ENCODE assay signal across 21 cellular contexts in the genomic region with DNA sequence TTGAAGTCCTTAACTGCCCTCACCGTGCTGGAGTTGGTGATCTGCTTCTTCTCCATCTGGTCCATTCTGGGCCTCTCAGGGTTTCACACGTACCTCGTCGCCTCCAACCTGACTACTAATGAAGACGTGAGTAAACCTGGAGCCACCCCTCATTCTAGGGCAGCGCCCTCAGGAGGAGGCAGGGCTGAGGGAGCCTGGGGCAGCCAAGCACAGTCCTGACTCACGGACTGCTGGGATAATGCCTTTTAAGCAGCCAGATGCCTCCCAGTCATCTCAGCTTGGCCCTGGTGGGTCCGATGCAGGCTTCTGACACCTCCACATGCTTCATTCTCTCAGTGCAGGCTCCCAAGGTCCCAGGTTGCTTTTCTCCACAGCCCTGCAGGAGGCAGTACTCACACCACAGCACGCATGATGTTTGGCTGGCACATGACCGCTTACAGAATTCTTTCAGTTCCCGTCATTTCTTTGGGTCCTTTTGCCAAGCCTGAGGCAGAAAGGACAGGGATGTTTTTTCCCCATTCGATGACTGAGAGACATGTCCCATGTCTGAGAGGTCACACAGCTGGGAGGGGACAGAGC. TPM values are rescaled to one million over a fixed set of nuclear protein-coding genes. Genes with fewer than 3 reads are reported as not detected.
DNase-seq lines count a peak whose midpoint lies in the region; ATAC-seq, FAIRE-seq and TF ChIP-seq lines count a peak whose summit lies in the region.
"Had no signal": no experiment of that assay in that cellular context is flagged by ENCODE, and none has a peak within 500 bp of the region (broad histone marks: within the 10 kb centered on the region; RNA-seq: fewer than 3 reads in every experiment).

No MANE protein-coding gene starts in this region.

- TF ChIP-seq EP300 in A549 (IDR thresholded peaks at IDR 0.05) (no peak), GM12878 (IDR thresholded peaks at IDR 0.05; ENCODE audit: borderline replicate concordance in 1 of 2, control insufficient read depth in 1 of 2, low read depth in 2 of 2, low read length in 2 of 2) (no peak)

- ATAC-seq in A549, result no peak
- no peak for ATAC-seq in HCT116
- ATAC-seq in GM12878, result no peak
- ATAC-seq in GM19035 (IDR thresholded peaks at IDR 0.05; ENCODE audit: unreplicated experiment), result no peak
- no peak for ATAC-seq in GM19395 (IDR thresholded peaks at IDR 0.05; ENCODE audit: unreplicated experiment)
- ATAC-seq: activated T-cell treated with anti-CD3 and anti-CD28 coated beads, Interleukin-2, amount 50 U/mL, for 4 hours; left ventricle myocardium superior had no signal

- CTCF ChIA-PET in A549 (lab: Yijun Ruan, JAX), result interaction anchor here (0.7 to 5.3 kb wide), 6 partner anchors 9 to 67 kb away, joined by 3 to 57 read pairs (median 3); partner anchors contain the start of gene SFN
- CTCF ChIA-PET in HCT116 (lab: Charles Lee), result no interaction called here
- CTCF ChIA-PET in GM12878 (lab: Yijun Ruan, JAX), result interaction anchor here (0.5 to 2.6 kb wide), 6 partner anchors 11 to 200 kb away, joined by 3 to 15 read pairs (median 4); no protein-coding TSS in a partner anchor

- H3K9me2 ChIP-seq in HCT116 (ENCODE audit: insufficient read depth), result no peaks in the 10 kb centered on the region

- H3K27ac ChIP-seq in A549 (peak overlapping the region; percentile 94 to 97; a peak in 4 of 6 replicates), HCT116 (ENCODE audit: low read depth, low read length) (no peak overlapping the region), GM12878 (ENCODE audit: control insufficient read depth, insufficient read depth) (no peak overlapping the region)
- H3K27ac ChIP-seq: sigmoid colon had no signal

- TF ChIP-seq CTCF in A549 (IDR thresholded peaks at IDR 0.05) (no peak), HCT116 (IDR thresholded peaks at IDR 0.05 in 2 of 3, conservative IDR thresholded peaks at IDR 0.05 in 1 of 3; ENCODE audit: borderline replicate concordance in 1 of 3, insufficient read depth in 1 of 3, low read depth in 2 of 3, low read length in 2 of 3) (peak in 2 of 3 experiments; percentile 34 to 51; a peak in 4 of 6 replicates), GM12878 (IDR thresholded peaks at IDR 0.05 in 2 of 3, conservative IDR thresholded peaks at IDR 0.05 in 1 of 3; ENCODE audit: control insufficient read depth in 2 of 3, extremely low read depth in 1 of 3, insufficient read depth in 1 of 3, low read depth in 3 of 3, low read length in 3 of 3) (0 out of 6 replicates have a peak, but pooled peaks of 2 of the 3 experiments have one; percentile 5), fibroblast of pulmonary artery (IDR thresholded peaks at IDR 0.05; ENCODE audit: low read length, missing control alignments) (peak; percentile 12)

- H3K79me2 ChIP-seq in HCT116 (ENCODE audit: insufficient read depth, low read length) (no peaks in the 10 kb centered on the region; the same call in 1 of the 2 replicates), GM12878 (ENCODE audit: control insufficient read depth, insufficient read depth, low read length) (no peaks in the 10 kb centered on the region)

- 94% methylated on average over 12 of the region's 12 CpGs for WGBS in A549 (ENCODE audit: missing lambda C conversion rate)
- WGBS in GM12878 (ENCODE audit: insufficient coverage, insufficient replicate concordance, low lambda C conversion rate, missing lambda C conversion rate), result 93% methylated on average over 12 of the region's 12 CpGs

- H3K9ac ChIP-seq in HCT116 (ENCODE audit: low read length), result no peak overlapping the region
- H3K9ac ChIP-seq in GM12878 (ENCODE audit: control insufficient read depth, insufficient read depth, low read length), result no peak overlapping the region

- no peak for TF ChIP-seq RAD21 in A549 (conservative IDR thresholded peaks at IDR 0.05 in 1 of 2, IDR thresholded peaks at IDR 0.05 in 1 of 2)
- TF ChIP-seq RAD21 in HCT116 (IDR thresholded peaks at IDR 0.05; ENCODE audit: low read depth), result no peak
- TF ChIP-seq RAD21 in GM12878 (IDR thresholded peaks at IDR 0.05; ENCODE audit: insufficient read depth, low read depth, low read length), result no peak

- no peak overlapping the region for H3K4me3 ChIP-seq in A549
- H3K4me3 ChIP-seq in HCT116 (replicated peaks in 1 of 2; ENCODE audit: low read depth in 1 of 2, low read length in 2 of 2), result no peak overlapping the region
- H3K4me3 ChIP-seq in GM12878, result no peak overlapping the region
- H3K4me3 ChIP-seq in fibroblast of pulmonary artery (replicated peaks; ENCODE audit: low read depth, low read length), result no peak overlapping the region
- H3K4me3 ChIP-seq: HAP-1, sigmoid colon had no signal

- DNase-seq in A549 (ENCODE audit: low read depth in 1 of 2, low spot score in 1 of 2), result no peak
- DNase-seq in HCT116 (ENCODE audit: low read depth, low spot score), result no peak
- DNase-seq in GM12878 (ENCODE audit: low read depth, low spot score), result no peak
- DNase-seq in fibroblast of pulmonary artery (ENCODE audit: low read depth), result no peak
- no peak for DNase-seq in hepatic stellate cell (ENCODE audit: low spot score)
- no peak for DNase-seq in SHP77 treated with DMSO at 0.1 percent for 48 hours (lab: John Stamatoyannopoulos, UW)
- DNase-seq: activated CD4-positive, alpha-beta T cell treated with anti-CD3 and anti-CD28 coated beads, Interleukin-2, amount 50 U/mL, for 48 hours; activated T-cell treated with anti-CD3 and anti-CD28 coated beads, Interleukin-2, amount 50 U/mL, for 4 hours; effector CD4-positive, alpha-beta T cell; foreskin melanocyte; left ventricle myocardium superior; NCI-H1417; sigmoid colon; stimulated activated CD4-positive, alpha-beta T cell treated with anti-CD3 and anti-CD28 coated beads, Interleukin-2, amount 100 ng/mL, for 24 hours had no signal

- RAD21 ChIA-PET in HCT116 (lab: Charles Lee; ENCODE audit: low non-redundant PET in 1 of 2, low total read pairs in 2 of 2, uncharacterized antibody in 2 of 2, unreplicated experiment in 2 of 2), result no interaction called here
- RAD21 ChIA-PET in GM12878 (lab: Charles Lee; ENCODE audit: unreplicated experiment), result interaction anchor here (0.9 to 1.8 kb wide), 4 partner anchors 23 to 40 kb away, joined by 3 to 7 read pairs (median 3); no protein-coding TSS in a partner anchor

- FAIRE-seq in A549 (lab: Jason Lieb, UNC) (no peak), GM12878 (lab: Jason Lieb, UNC) (no peak)
- FAIRE-seq: G401.6, RCC 7860 had no signal

- no peak overlapping the region for H2AFZ ChIP-seq in HCT116 (ENCODE audit: low read depth, low read length, poor library complexity, severe bottlenecking)
- H2AFZ ChIP-seq in GM12878 (ENCODE audit: control insufficient read depth, low read depth, low read length), result no peak overlapping the region

- peaks cover 47% of the 10 kb centered on the region for H3K4me1 ChIP-seq in A549
- H3K4me1 ChIP-seq in HCT116 (ENCODE audit: control insufficient read depth in 1 of 2, insufficient read depth in 2 of 2, low read length in 2 of 2), result peaks cover 42 to 69% of the 10 kb centered on the region in 2 experiments
- H3K4me1 ChIP-seq in GM12878 (ENCODE audit: control insufficient read depth, insufficient read depth, low read length), result no peaks in the 10 kb centered on the region
- H3K4me1 ChIP-seq: HAP-1 had no signal

- intact Hi-C loops in HCT116 (cut with micrococcal nuclease) (no loop called here), GM12878 (cut with micrococcal nuclease; ENCODE audit: unreplicated experiment) (no loop called here)

- in situ Hi-C loops in GM12878 (cut with MboI), result no loop called here

- SMC1A ChIA-PET in GM12878 (lab: Charles Lee; ENCODE audit: uncharacterized antibody, unreplicated experiment), result interaction anchor here (2.1 to 2.3 kb wide), 2 partner anchors 30 to 40 kb away, joined by 6 to 8 read pairs; no protein-coding TSS in a partner anchor

- no peaks in the 10 kb centered on the region for H4K20me1 ChIP-seq in HCT116 (ENCODE audit: insufficient read depth)
- H4K20me1 ChIP-seq in GM12878 (ENCODE audit: control insufficient read depth, insufficient read depth), result no peaks in the 10 kb centered on the region

- H3K27me3 ChIP-seq in HCT116 (ENCODE audit: insufficient read depth, low read length), result no peaks in the 10 kb centered on the region
- H3K27me3 ChIP-seq in GM12878 (replicated peaks in 1 of 2; ENCODE audit: control insufficient read depth in 2 of 2, insufficient read depth in 2 of 2, low read length in 1 of 2), result no peaks in the 10 kb centered on the region
- H3K27me3 ChIP-seq: sigmoid colon had no signal

- H3K36me3 ChIP-seq in HCT116 (ENCODE audit: control insufficient read depth in 1 of 2, insufficient read depth in 2 of 2, low read length in 2 of 2) (peaks cover 11 to 32% of the 10 kb centered on the region in 2 experiments; a peak in 3 of 4 replicates), GM12878 (ENCODE audit: control insufficient read depth in 2 of 2, insufficient read depth in 2 of 2, low read length in 1 of 2) (peaks cover 39 to 53% of the 10 kb centered on the region in 2 experiments)

- H3K9me3 ChIP-seq in A549 (no peaks in the 10 kb centered on the region), HCT116 (ENCODE audit: control insufficient read depth in 1 of 2, insufficient read depth in 1 of 2, low read depth in 1 of 2, low read length in 2 of 2) (no peaks in the 10 kb centered on the region), GM12878 (replicated peaks; ENCODE audit: control insufficient read depth, insufficient read depth, low read length) (no peaks in the 10 kb centered on the region)
- H3K9me3 ChIP-seq: HAP-1, sigmoid colon had no signal

- POLR2A ChIA-PET in A549 (lab: Yijun Ruan, JAX), result no interaction called here
- POLR2A ChIA-PET in HCT116 (lab: Charles Lee), result interaction anchor here (1.3 kb wide), 1 partner anchor 14 kb away, joined by 3 read pairs; no protein-coding TSS in a partner anchor
- POLR2A ChIA-PET in GM12878 (lab: Charles Lee), result no interaction called here

- no peak for TF ChIP-seq POLR2A in A549 (IDR thresholded peaks at IDR 0.05; ENCODE audit: low read length)
- TF ChIP-seq POLR2A in HCT116 (IDR thresholded peaks at IDR 0.05; ENCODE audit: borderline replicate concordance, extremely low read depth, insufficient read depth, insufficient read length), result no peak
- TF ChIP-seq POLR2A in GM12878 (IDR thresholded peaks at IDR 0.05; ENCODE audit: low read depth, low read length), result no peak

- H3K4me2 ChIP-seq in A549 (no peak overlapping the region), HCT116 (ENCODE audit: low read length) (no peak overlapping the region), GM12878 (ENCODE audit: control insufficient read depth, insufficient read depth) (no peak overlapping the region)

- BruUV-seq in HCT116 (replicated peaks; lab: Mats Ljungman, UMichigan) (no TSS peak), GM12878 (replicated peaks; lab: Mats Ljungman, UMichigan) (no TSS peak)

RNA-seq across cellular contexts. Expression of gene SFN, which starts 11.8 kb away (rescaled TPM):
- 31.0 and 39.8 TPM in 2 replicates for polyA plus RNA-seq in A549 (2011; rRNA removed)
- polyA plus RNA-seq in A549 (2012; cell fraction: cytosol; rRNA removed), result 193 and 209 TPM in 2 replicates
- polyA plus RNA-seq in A549 (2012; cell fraction: nucleus; rRNA removed), result 145 and 174 TPM in 2 replicates
- 114 to 150 TPM (median 141 TPM) in 3 replicates for polyA plus RNA-seq in A549 (2017; fragmentation: RNase III; extraction: RNeasy Plus Mini Kit Qiagen cat#74134 plus additional on column Dnase treatment)
- 17.4 and 26.5 TPM in 2 replicates for polyA minus RNA-seq in A549 (2011; rRNA and poly(A)+ RNA removed)
- 245 TPM for total RNA-seq in HCT116 (2021; ENCODE audit: unreplicated experiment)
- polyA plus RNA-seq in HCT116 (2012), result 354 and 441 TPM in 2 replicates
- 0.64 and 1.1 TPM in 2 replicates for total RNA-seq in GM12878 (2013; cell fraction: nucleolus; rRNA removed)
- 2.0 and 2.7 TPM in 2 replicates for total RNA-seq in GM12878 (2014; rRNA removed)
- total RNA-seq in GM12878 (2014; rRNA removed; fragmentation: Illumina TruSeq; extraction: Trizol), result 1.7 and 2.1 TPM in 2 replicates
- 2.9 and 4.1 TPM in 2 replicates for total RNA-seq in GM12878 (2021)
- 0.71 TPM for polyA plus RNA-seq in GM12878 (2011; ENCODE audit: low read depth)
- 0.06 and 0.19 TPM in 2 replicates for polyA plus RNA-seq in GM12878 (2011; rRNA removed)
- 0.10 and 0.13 TPM in 2 replicates for polyA plus RNA-seq in GM12878 (2011; cell fraction: cytosol; rRNA removed)
- 0.24 and 0.48 TPM in 2 replicates for polyA plus RNA-seq in GM12878 (2011; cell fraction: nucleus; rRNA removed)
- polyA plus RNA-seq in GM12878 (2012), result 3.6 and 3.8 TPM in 2 replicates
- polyA plus RNA-seq in GM12878 (2014; fragmentation: Illumina TruSeq; extraction: Trizol), result 0.14 and 1.2 TPM in 2 replicates
- under 1 TPM; 0.27 to 0.33 TPM for polyA plus RNA-seq in GM12878 (2014; fragmentation: Nextera tagmentation; extraction: Ambion mirVana)
- 2.7 and 3.2 TPM in 2 replicates for polyA plus RNA-seq in GM12878 (2014; rRNA removed)
- polyA plus RNA-seq in GM12878 (2016; fragmentation: Nextera tagmentation; extraction: Ambion mirVana), result under 1 TPM; 0.63 to 0.82 TPM
- polyA minus RNA-seq in GM12878 (2011; rRNA and poly(A)+ RNA removed), result 0.26 TPM in 1 of 2 replicates, not detected in the other
- 3.7 and 4.8 TPM in 2 replicates for polyA minus RNA-seq in GM12878 (2011; cell fraction: cytosol; rRNA and poly(A)+ RNA removed)
- 0.85 and 1.3 TPM in 2 replicates for polyA minus RNA-seq in GM12878 (2011; cell fraction: nucleus; rRNA and poly(A)+ RNA removed)
- total RNA-seq: cardiac septum, left ventricle myocardium superior, osteocyte had no signal

RNA-seq across cellular contexts. Expression of gene ZDHHC18, which starts 24.7 kb away (rescaled TPM):
- polyA plus RNA-seq in A549 (2011; rRNA removed) (20.0 and 27.0 TPM in 2 replicates), A549 (2017; fragmentation: RNase III; extraction: RNeasy Plus Mini Kit Qiagen cat#74134 plus additional on column Dnase treatment) (15.0 to 16.2 TPM (median 15.7 TPM) in 3 replicates), GM12878 (2011; rRNA removed) (41.8 and 81.2 TPM in 2 replicates), GM12878 (2014; fragmentation: Illumina TruSeq; extraction: Trizol) (31.7 and 39.1 TPM in 2 replicates), GM12878 (2014; fragmentation: Nextera tagmentation; extraction: Ambion mirVana) (1 to 10 TPM in 1 of 2 experiments, under 1 TPM in 1; 0.40 to 1.2 TPM), GM12878 (2014; rRNA removed) (40.7 and 42.7 TPM in 2 replicates), GM12878 (2016; fragmentation: Nextera tagmentation; extraction: Ambion mirVana) (1 to 10 TPM; 1.3 to 2.0 TPM)
- 37.2 and 48.1 TPM in 2 replicates for polyA plus RNA-seq in A549 (2012; cell fraction: cytosol; rRNA removed)
- 44.4 and 45.8 TPM in 2 replicates for polyA plus RNA-seq in A549 (2012; cell fraction: nucleus; rRNA removed)
- polyA minus RNA-seq in A549 (2011; rRNA and poly(A)+ RNA removed), result 39.5 and 46.1 TPM in 2 replicates
- total RNA-seq in HCT116 (2021; ENCODE audit: unreplicated experiment) (24.4 TPM), GM12878 (2014; rRNA removed) (22.0 and 25.0 TPM in 2 replicates), GM12878 (2014; rRNA removed; fragmentation: Illumina TruSeq; extraction: Trizol) (17.3 and 17.6 TPM in 2 replicates), GM12878 (2021) (34.4 and 35.9 TPM in 2 replicates)
- 30.7 and 39.9 TPM in 2 replicates for polyA plus RNA-seq in HCT116 (2012)
- total RNA-seq in GM12878 (2013; cell fraction: nucleolus; rRNA removed), result 51.2 and 54.8 TPM in 2 replicates
- 7.9 TPM for polyA plus RNA-seq in GM12878 (2011; ENCODE audit: low read depth)
- polyA plus RNA-seq in GM12878 (2011; cell fraction: cytosol; rRNA removed), result 113 and 114 TPM in 2 replicates
- 122 and 163 TPM in 2 replicates for polyA plus RNA-seq in GM12878 (2011; cell fraction: nucleus; rRNA removed)
- 30.3 and 34.7 TPM in 2 replicates for polyA plus RNA-seq in GM12878 (2012)
- polyA minus RNA-seq in GM12878 (2011; rRNA and poly(A)+ RNA removed), result 65.5 and 92.0 TPM in 2 replicates
- polyA minus RNA-seq in GM12878 (2011; cell fraction: cytosol; rRNA and poly(A)+ RNA removed), result 22.5 and 32.2 TPM in 2 replicates
- 14.6 and 18.0 TPM in 2 replicates for polyA minus RNA-seq in GM12878 (2011; cell fraction: nucleus; rRNA and poly(A)+ RNA removed)

RNA-seq across cellular contexts. Expression of gene GPN2, which starts 38.9 kb away (rescaled TPM):
- 18.1 and 23.6 TPM in 2 replicates for polyA plus RNA-seq in A549 (2011; rRNA removed)
- polyA plus RNA-seq in A549 (2012; cell fraction: cytosol; rRNA removed), result 22.9 and 27.6 TPM in 2 replicates
- polyA plus RNA-seq in A549 (2012; cell fraction: nucleus; rRNA removed), result 14.7 and 24.0 TPM in 2 replicates
- 16.9 to 18.3 TPM (median 18.1 TPM) in 3 replicates for polyA plus RNA-seq in A549 (2017; fragmentation: RNase III; extraction: RNeasy Plus Mini Kit Qiagen cat#74134 plus additional on column Dnase treatment)
- 26.7 and 42.9 TPM in 2 replicates for polyA minus RNA-seq in A549 (2011; rRNA and poly(A)+ RNA removed)
- 37.2 TPM for total RNA-seq in HCT116 (2021; ENCODE audit: unreplicated experiment)
- 42.0 and 42.9 TPM in 2 replicates for polyA plus RNA-seq in HCT116 (2012)
- 24.6 and 26.1 TPM in 2 replicates for total RNA-seq in GM12878 (2013; cell fraction: nucleolus; rRNA removed)
- total RNA-seq in GM12878 (2014; rRNA removed), result 17.6 and 20.6 TPM in 2 replicates
- 12.2 and 15.8 TPM in 2 replicates for total RNA-seq in GM12878 (2014; rRNA removed; fragmentation: Illumina TruSeq; extraction: Trizol)
- total RNA-seq in GM12878 (2021), result 41.1 and 47.8 TPM in 2 replicates
- 13.2 TPM for polyA plus RNA-seq in GM12878 (2011; ENCODE audit: low read depth)
- polyA plus RNA-seq in GM12878 (2011; rRNA removed), result 28.3 and 61.4 TPM in 2 replicates
- 36.2 and 80.1 TPM in 2 replicates for polyA plus RNA-seq in GM12878 (2011; cell fraction: cytosol; rRNA removed)
- 46.9 and 50.6 TPM in 2 replicates for polyA plus RNA-seq in GM12878 (2011; cell fraction: nucleus; rRNA removed)
- 17.1 and 27.9 TPM in 2 replicates for polyA plus RNA-seq in GM12878 (2012)
- polyA plus RNA-seq in GM12878 (2014; fragmentation: Illumina TruSeq; extraction: Trizol), result 15.3 and 17.7 TPM in 2 replicates
- polyA plus RNA-seq in GM12878 (2014; fragmentation: Nextera tagmentation; extraction: Ambion mirVana), result 10 to 100 TPM in 1 of 2 experiments, 1 to 10 TPM in 1; 8.3 to 17.4 TPM
- polyA plus RNA-seq in GM12878 (2014; rRNA removed), result 28.9 and 32.7 TPM in 2 replicates
- polyA plus RNA-seq in GM12878 (2016; fragmentation: Nextera tagmentation; extraction: Ambion mirVana), result 10 to 100 TPM; 51.1 to 59.7 TPM
- polyA minus RNA-seq in GM12878 (2011; rRNA and poly(A)+ RNA removed), result 57.9 and 58.4 TPM in 2 replicates
- 22.7 and 26.0 TPM in 2 replicates for polyA minus RNA-seq in GM12878 (2011; cell fraction: cytosol; rRNA and poly(A)+ RNA removed)
- polyA minus RNA-seq in GM12878 (2011; cell fraction: nucleus; rRNA and poly(A)+ RNA removed), result 16.3 and 21.7 TPM in 2 replicates

RNA-seq across cellular contexts. Expression of gene GPATCH3, which starts 49.1 kb away (rescaled TPM):
- polyA plus RNA-seq in A549 (2011; rRNA removed) (4.9 and 5.4 TPM in 2 replicates), A549 (2017; fragmentation: RNase III; extraction: RNeasy Plus Mini Kit Qiagen cat#74134 plus additional on column Dnase treatment) (7.0 to 8.7 TPM (median 8.3 TPM) in 3 replicates), GM12878 (2011; rRNA removed) (2.5 and 4.5 TPM in 2 replicates), GM12878 (2014; fragmentation: Illumina TruSeq; extraction: Trizol) (4.8 and 7.8 TPM in 2 replicates), GM12878 (2014; fragmentation: Nextera tagmentation; extraction: Ambion mirVana) (1 to 10 TPM in 1 of 2 experiments, under 1 TPM in 1; 0.56 to 2.9 TPM), GM12878 (2014; rRNA removed) (9.6 and 11.8 TPM in 2 replicates), GM12878 (2016; fragmentation: Nextera tagmentation; extraction: Ambion mirVana) (10 to 100 TPM; 11.2 to 12.9 TPM)
- 7.6 and 8.3 TPM in 2 replicates for polyA plus RNA-seq in A549 (2012; cell fraction: cytosol; rRNA removed)
- polyA plus RNA-seq in A549 (2012; cell fraction: nucleus; rRNA removed), result 12.4 and 13.1 TPM in 2 replicates
- 6.1 and 6.4 TPM in 2 replicates for polyA minus RNA-seq in A549 (2011; rRNA and poly(A)+ RNA removed)
- total RNA-seq in HCT116 (2021; ENCODE audit: unreplicated experiment) (14.8 TPM), GM12878 (2014; rRNA removed) (9.2 and 10.1 TPM in 2 replicates), GM12878 (2014; rRNA removed; fragmentation: Illumina TruSeq; extraction: Trizol) (5.8 and 7.5 TPM in 2 replicates), GM12878 (2021) (11.5 and 13.4 TPM in 2 replicates)
- polyA plus RNA-seq in HCT116 (2012), result 7.2 and 8.1 TPM in 2 replicates
- total RNA-seq in GM12878 (2013; cell fraction: nucleolus; rRNA removed), result 5.0 and 6.4 TPM in 2 replicates
- 3.8 TPM for polyA plus RNA-seq in GM12878 (2011; ENCODE audit: low read depth)
- polyA plus RNA-seq in GM12878 (2011; cell fraction: cytosol; rRNA removed), result 4.8 and 5.7 TPM in 2 replicates
- 6.6 and 11.2 TPM in 2 replicates for polyA plus RNA-seq in GM12878 (2011; cell fraction: nucleus; rRNA removed)
- 6.0 and 9.2 TPM in 2 replicates for polyA plus RNA-seq in GM12878 (2012)
- 2.6 and 6.1 TPM in 2 replicates for polyA minus RNA-seq in GM12878 (2011; rRNA and poly(A)+ RNA removed)
- 3.1 and 4.3 TPM in 2 replicates for polyA minus RNA-seq in GM12878 (2011; cell fraction: cytosol; rRNA and poly(A)+ RNA removed)
- polyA minus RNA-seq in GM12878 (2011; cell fraction: nucleus; rRNA and poly(A)+ RNA removed), result 3.7 and 7.3 TPM in 2 replicates

Comparison
In these comparisons a context has a peak if more than half of its experiments do, and no peak if none do; other contexts are left out.
1. H3K27ac ChIP-seq: peak in A549 (2 of 2); none in HCT116 (single experiment) and GM12878 (single experiment).
2. RNA of gene SFN, which starts 11.8 kb away (total RNA-seq): 245 TPM in HCT116 (single experiment); 0.64 to 4.1 TPM in GM12878; every median in the first group is over 10 times any median in the second.
3. Of the 24 proteins assayed by ChIP-seq in both GM12878 and A549: peak only in GM12878: CTCF; only in A549: none; in both: none; in neither: 23.